9 cellular contexts compared by ENCODE assay signal in genomic region chr12:14960548-14961465, GRCh38. TPM values are rescaled to one million over a fixed set of nuclear protein-coding genes. Genes with fewer than 3 reads are reported as not detected.
A peak's percentile ranks its signal among the peaks of the same experiment; 100 is the strongest.
DNase-seq lines count a peak whose midpoint lies in the region; ATAC-seq and TF ChIP-seq lines count a peak whose summit lies in the region.
"Had no signal": no experiment of that assay in that cellular context is flagged by ENCODE, and none has a peak within 500 bp of the region (broad histone marks: within the 10 kb centered on the region; RNA-seq: fewer than 3 reads in every experiment).

No MANE protein-coding gene starts in this region.

- TF ChIP-seq CTCF in Peyer's patch (IDR thresholded peaks at IDR 0.05) (no peak), breast epithelium (IDR thresholded peaks at IDR 0.05) (no peak), nephron progenitor cell (IDR thresholded peaks at IDR 0.05) (no peak)

- H3K27me3 Mint-ChIP-seq in memory B cell: no peaks in the 10 kb centered on the region
- peaks cover 13% of the 10 kb centered on the region for H3K27me3 Mint-ChIP-seq in nephron progenitor cell (ENCODE audit: low read depth, poor library complexity)

- H3K36me3 Mint-ChIP-seq in memory B cell (peaks cover 15% of the 10 kb centered on the region), nephron progenitor cell (ENCODE audit: low read depth) (no peaks in the 10 kb centered on the region)

- no peaks in the 10 kb centered on the region for H3K9me3 ChIP-seq in Peyer's patch
- no peaks in the 10 kb centered on the region for H3K9me3 ChIP-seq in breast epithelium

- H3K27me3 ChIP-seq in Peyer's patch (no peaks in the 10 kb centered on the region), breast epithelium (no peaks in the 10 kb centered on the region)

- peak; percentile 28 for ATAC-seq in HG03039 (IDR thresholded peaks at IDR 0.05; ENCODE audit: unreplicated experiment)
- peak; percentile 52 for ATAC-seq in memory B cell (ENCODE audit: low read depth)

- H3K4me1 ChIP-seq in Peyer's patch (peaks cover 0 to 11% (median 3%) of the 10 kb centered on the region in 4 donors), breast epithelium (no peaks in the 10 kb centered on the region)

- H3K27ac ChIP-seq in Peyer's patch (peak overlapping the region; percentile 78 to 90 (median 80)), breast epithelium (peak overlapping the region; percentile 69 to 86)
- H3K27ac ChIP-seq: C4-2B had no signal

- H3K4me3 Mint-ChIP-seq in memory B cell (peak overlapping the region; percentile 98), nephron progenitor cell (no peak overlapping the region)

- intact Hi-C loops in breast epithelium (cut with DNase I; ENCODE audit: low total_unique reads): no loop called here

- H3K9me3 Mint-ChIP-seq in memory B cell (no peaks in the 10 kb centered on the region), nephron progenitor cell (no peaks in the 10 kb centered on the region)

- H3K4me1 Mint-ChIP-seq in memory B cell: peaks cover 41% of the 10 kb centered on the region
- H3K4me1 Mint-ChIP-seq in nephron progenitor cell: peaks cover 5% of the 10 kb centered on the region

- peak overlapping the region; percentile 92 for H3K27ac Mint-ChIP-seq in memory B cell
- no peak overlapping the region for H3K27ac Mint-ChIP-seq in nephron progenitor cell

- no peaks in the 10 kb centered on the region for H3K36me3 ChIP-seq in Peyer's patch
- no peaks in the 10 kb centered on the region for H3K36me3 ChIP-seq in breast epithelium

- H3K4me3 ChIP-seq in Peyer's patch (peak overlapping the region; percentile 44 to 55 (median 50)), breast epithelium (peak overlapping the region; percentile 40 to 61 (median 53))

- TF ChIP-seq POLR2A in Peyer's patch (IDR thresholded peaks at IDR 0.05) (no peak), breast epithelium (IDR thresholded peaks at IDR 0.05) (no peak)

- DNase-seq in activated gamma-delta T cell treated with Interleukin-2 at 50 U/mL for 16 hours: peak; percentile 54
- DNase-seq in activated gamma-delta T cell (lab: John Stamatoyannopoulos, UW): no peak
- peak in 2 of 3 donors; percentile 56 to 72 for DNase-seq in Peyer's patch
- DNase-seq in breast epithelium (ENCODE audit: low spot score in 2 of 2): no peak
- no peak for DNase-seq in memory B cell (ENCODE audit: low spot score in 2 of 2)
- no peak for DNase-seq in 8988T
- no peak for DNase-seq in nephron progenitor cell

RNA-seq across cellular contexts. Expression of gene ARHGDIB, which starts 0.6 kb away (rescaled TPM):
- total RNA-seq in Peyer's patch (100 to 1,000 TPM in 1 of 4 donors, 10 to 100 TPM in 3; 17.1 to 290 (median 57.1) TPM), breast epithelium (100 to 1,000 TPM; 159 to 222 (median 168) TPM)

RNA-seq across cellular contexts. Expression of gene PDE6H, which starts 12.0 kb away (rescaled TPM):
- total RNA-seq in Peyer's patch (not detected), breast epithelium (not detected)

RNA-seq across cellular contexts. Expression of gene ERP27, which starts 22.5 kb away (rescaled TPM):
- total RNA-seq in Peyer's patch (1 to 10 TPM in 2 of 4 donors, under 1 TPM in 1, not detected in 1; 0.94 to 2.5 (median 1.2) TPM), breast epithelium (1 to 10 TPM in 2 of 3 donors, under 1 TPM in 1; 0.96 to 8.5 (median 7.8) TPM)

Comparison
In these comparisons a context has a peak if more than half of its experiments do, and no peak if none do; other contexts are left out.
1. DNase-seq: peak in activated gamma-delta T cell treated with Interleukin-2 at 50 U/mL for 16 hours (single experiment) and Peyer's patch (2 of 3); none in activated gamma-delta T cell (single experiment), breast epithelium (0 of 2), memory B cell (0 of 2), 8988T (single experiment) and nephron progenitor cell (single experiment).